ENCODE assay signal across 11 cellular contexts in genomic region chr4:110164856-110165255, GRCh38. TPM values are rescaled to one million over a fixed set of nuclear protein-coding genes. Genes with fewer than 3 reads are reported as not detected.
DNase-seq lines count a peak whose midpoint lies in the region; ATAC-seq and TF ChIP-seq lines count a peak whose summit lies in the region.
"Had no signal": no experiment of that assay in that cellular context is flagged by ENCODE, and none has a peak within 500 bp of the region (broad histone marks: within the 10 kb centered on the region; RNA-seq: fewer than 3 reads in every experiment).

No MANE protein-coding gene starts in this region.

- peak; percentile 40 for DNase-seq in activated CD4-positive, alpha-beta T cell treated with anti-CD3 and anti-CD28 coated beads, Interleukin-2, amount 10 ng/mL, durations not matched to agents 7 days and 5 days
- no peak for DNase-seq in activated CD4-positive, alpha-beta T cell treated with anti-CD3 and anti-CD28 coated beads, Interleukin-2, amount 50 U/mL, for 1 hour
- DNase-seq in colonic mucosa (no peak), smooth muscle cell (lab: John Stamatoyannopoulos, UW; ENCODE audit: unreplicated experiment) (no peak), epidermal melanocyte (ENCODE audit: insufficient read length, low spot score) (no peak), MG63 (no peak)
- DNase-seq: H7, NCI-H1436 had no signal

- H3K9me2 ChIP-seq in OCI-LY1 (ENCODE audit: low read depth, low read length): no peaks in the 10 kb centered on the region

- H3K9ac ChIP-seq in OCI-LY1 (ENCODE audit: low read length): no peak overlapping the region
- H3K9ac ChIP-seq in colonic mucosa (ENCODE audit: low read depth in 2 of 2, low read length in 2 of 2): no peak overlapping the region
- H3K9ac ChIP-seq in smooth muscle cell (ENCODE audit: low read depth): no peak overlapping the region

- H2AFZ ChIP-seq in OCI-LY1 (ENCODE audit: low read length) (no peak overlapping the region), smooth muscle cell (ENCODE audit: low read depth) (no peak overlapping the region)

- H3F3A ChIP-seq in OCI-LY1 (ENCODE audit: insufficient read depth, low read length) (no peaks in the 10 kb centered on the region), smooth muscle cell (ENCODE audit: low read depth) (no peaks in the 10 kb centered on the region)

- 72% methylated on average over 2 of the region's 2 CpGs for WGBS in smooth muscle cell (ENCODE audit: low lambda C conversion rate)

- no peaks in the 10 kb centered on the region for H3K27me3 Mint-ChIP-seq in activated CD4-positive, alpha-beta T cell treated with anti-CD3 and anti-CD28 coated beads, Interleukin-2, amount 10 ng/mL, durations not matched to agents 7 days and 5 days

- POLR2A ChIA-PET in activated CD4-positive, alpha-beta T cell treated with anti-CD3 and anti-CD28 coated beads, Interleukin-2, amount 10 ng/mL, durations not matched to agents 7 days and 5 days (lab: Charles Lee): no interaction called here

- H3K27ac ChIP-seq in OCI-LY1 (ENCODE audit: low read depth, low read length, poor library complexity, severe bottlenecking) (peak overlapping the region; percentile 37), colonic mucosa (peak overlapping the region; percentile 57), smooth muscle cell (ENCODE audit: low read depth) (peak overlapping the region; percentile 90)
- H3K27ac ChIP-seq: suprapubic skin had no signal

- H3K4me3 ChIP-seq in OCI-LY1 (ENCODE audit: low read depth, low read length, poor library complexity, severe bottlenecking) (no peak overlapping the region), colonic mucosa (no peak overlapping the region), smooth muscle cell (no peak overlapping the region), MG63 (no peak overlapping the region)
- H3K4me3 ChIP-seq: suprapubic skin had no signal

- H3K36me3 ChIP-seq in OCI-LY1 (ENCODE audit: insufficient read depth, low read length) (peaks cover 45% of the 10 kb centered on the region), colonic mucosa (no peaks in the 10 kb centered on the region), smooth muscle cell (ENCODE audit: low read depth) (no peaks in the 10 kb centered on the region), MG63 (no peaks in the 10 kb centered on the region; the same call in 1 of the 2 replicates)
- H3K36me3 ChIP-seq: suprapubic skin had no signal

- H3K27me3 ChIP-seq in OCI-LY1 (ENCODE audit: insufficient read depth, low read length) (no peaks in the 10 kb centered on the region), colonic mucosa (no peaks in the 10 kb centered on the region), smooth muscle cell (ENCODE audit: low read depth) (no peaks in the 10 kb centered on the region), MG63 (no peaks in the 10 kb centered on the region)
- H3K27me3 ChIP-seq: suprapubic skin had no signal

- H3K4me2 ChIP-seq in OCI-LY1 (ENCODE audit: low read length) (no peak overlapping the region; the same call in 1 of the 2 replicates), smooth muscle cell (no peak overlapping the region)

- peaks cover 33% of the 10 kb centered on the region for H3K36me3 Mint-ChIP-seq in activated CD4-positive, alpha-beta T cell treated with anti-CD3 and anti-CD28 coated beads, Interleukin-2, amount 10 ng/mL, durations not matched to agents 7 days and 5 days (ENCODE audit: low read depth)

- ATAC-seq in HG03565 (IDR thresholded peaks at IDR 0.05; ENCODE audit: unreplicated experiment): no peak

- peaks cover 41% of the 10 kb centered on the region for H3K4me1 Mint-ChIP-seq in activated CD4-positive, alpha-beta T cell treated with anti-CD3 and anti-CD28 coated beads, Interleukin-2, amount 10 ng/mL, durations not matched to agents 7 days and 5 days

- H4K20me1 ChIP-seq in OCI-LY1 (ENCODE audit: insufficient read depth, low read length) (no peaks in the 10 kb centered on the region), smooth muscle cell (ENCODE audit: low read depth) (no peaks in the 10 kb centered on the region)

- intact Hi-C loops in colonic mucosa (cut with DNase I): no loop called here

- no peaks in the 10 kb centered on the region for H3K9me3 ChIP-seq in OCI-LY1 (ENCODE audit: low read length)
- no peaks in the 10 kb centered on the region for H3K9me3 ChIP-seq in colonic mucosa
- no peaks in the 10 kb centered on the region for H3K9me3 ChIP-seq in smooth muscle cell (replicated peaks; ENCODE audit: low read depth)
- H3K9me3 ChIP-seq in MG63: no peaks in the 10 kb centered on the region
- H3K9me3 ChIP-seq: suprapubic skin had no signal

- H3K79me2 ChIP-seq in OCI-LY1 (ENCODE audit: insufficient read depth, low read length) (no peaks in the 10 kb centered on the region), smooth muscle cell (ENCODE audit: low read depth) (no peaks in the 10 kb centered on the region)

- H3K27ac Mint-ChIP-seq in activated CD4-positive, alpha-beta T cell treated with anti-CD3 and anti-CD28 coated beads, Interleukin-2, amount 10 ng/mL, durations not matched to agents 7 days and 5 days: peak overlapping the region; percentile 96

- CTCF ChIA-PET in activated CD4-positive, alpha-beta T cell treated with anti-CD3 and anti-CD28 coated beads, Interleukin-2, amount 10 ng/mL, durations not matched to agents 7 days and 5 days (lab: Charles Lee): interaction anchor here (0.6 to 1.2 kb wide), 5 partner anchors 10 to 1895 kb away, joined by 3 to 6 read pairs (median 4); no protein-coding TSS in a partner anchor

- H3K4me1 ChIP-seq in OCI-LY1 (ENCODE audit: insufficient read depth, low read length, severe bottlenecking): peaks cover 20% of the 10 kb centered on the region
- H3K4me1 ChIP-seq in colonic mucosa: peaks cover 13% of the 10 kb centered on the region
- no peaks in the 10 kb centered on the region for H3K4me1 ChIP-seq in smooth muscle cell (ENCODE audit: low read depth)

- H3K9me3 Mint-ChIP-seq in activated CD4-positive, alpha-beta T cell treated with anti-CD3 and anti-CD28 coated beads, Interleukin-2, amount 10 ng/mL, durations not matched to agents 7 days and 5 days: peaks cover 16% of the 10 kb centered on the region

- TF ChIP-seq CTCF in OCI-LY1 (IDR thresholded peaks at IDR 0.05; ENCODE audit: low read length) (no peak), colonic mucosa (IDR thresholded peaks at IDR 0.05) (no peak), smooth muscle cell (IDR thresholded peaks at IDR 0.05; ENCODE audit: borderline replicate concordance, insufficient read depth, poor library complexity, severe bottlenecking) (no peak)

- peak overlapping the region; percentile 56 for H3K4me3 Mint-ChIP-seq in activated CD4-positive, alpha-beta T cell treated with anti-CD3 and anti-CD28 coated beads, Interleukin-2, amount 10 ng/mL, durations not matched to agents 7 days and 5 days

RNA-seq across cellular contexts. Expression of gene ELOVL6, which starts 33.6 kb away (rescaled TPM):
- 10 to 100 TPM; 14.7 to 16.0 TPM for total RNA-seq in activated CD4-positive, alpha-beta T cell treated with anti-CD3 and anti-CD28 coated beads, Interleukin-2, amount 10 ng/mL, durations not matched to agents 7 days and 5 days
- 10 to 100 TPM; 43.7 to 66.3 TPM for total RNA-seq in colonic mucosa
- total RNA-seq in smooth muscle cell: 11.6 and 22.0 TPM in 2 replicates
- polyA plus RNA-seq in smooth muscle cell: 7.8 and 10.5 TPM in 2 replicates
- 11.7 and 12.9 TPM in 2 replicates for total RNA-seq in MG63 (2014; rRNA removed; shearing (Covaris generic); ENCODE audit: low replicate concordance)

Comparison
In these comparisons a context has a peak if more than half of its experiments do, and no peak if none do; other contexts are left out.
1. H3K27ac ChIP-seq: peak in every context shown above with its lines; median percentile 90 in smooth muscle cell; 57 in colonic mucosa; 37 in OCI-LY1.